In genomic region chr3:2870714-2871353, GRCh38 we compare ENCODE assay signal across 23 cellular contexts.
DNase-seq lines count a peak whose midpoint lies in the region; ATAC-seq, FAIRE-seq and TF ChIP-seq lines count a peak whose summit lies in the region.
"Had no signal": no experiment of that assay in that cellular context is flagged by ENCODE, and none has a peak within 500 bp of the region (broad histone marks: within the 10 kb centered on the region; RNA-seq: fewer than 3 reads in every experiment).

No MANE protein-coding gene starts in this region.

- intact Hi-C loops in mucosa of descending colon (cut with DNase I, micrococcal nuclease) = no loop called here

- no peak for TF ChIP-seq CTCF in mucosa of descending colon (IDR thresholded peaks at IDR 0.05)

- no peaks in the 10 kb centered on the region for H3K36me3 ChIP-seq in mucosa of descending colon (ENCODE audit: low read depth)
- H3K36me3 ChIP-seq: right atrium auricular region, thyroid gland had no signal

- FAIRE-seq in urothelium cell line (lab: Jason Lieb, UNC) = no peak
- FAIRE-seq: G401.6, K562 had no signal

- H3K9me3 ChIP-seq in mucosa of descending colon = no peaks in the 10 kb centered on the region
- H3K9me3 ChIP-seq: right atrium auricular region, thyroid gland had no signal

- ATAC-seq in HG03442 (IDR thresholded peaks at IDR 0.05; ENCODE audit: unreplicated experiment) = peak; percentile 46
- peak; percentile 68 for ATAC-seq in mucosa of descending colon
- ATAC-seq in esophagus mucosa = no peak
- ATAC-seq: activated CD4-positive, alpha-beta T cell treated with anti-CD3 and anti-CD28 coated beads for 36 hours; K562; T-helper 17 cell had no signal

- H3K4me1 ChIP-seq in mucosa of descending colon (ENCODE audit: low read depth) = no peaks in the 10 kb centered on the region
- H3K4me1 ChIP-seq: right atrium auricular region, thyroid gland had no signal

- DNase-seq in cerebellar cortex (ENCODE audit: low spot score) (peak; percentile 34), mucosa of descending colon (no peak), urothelium cell line (ENCODE audit: low spot score) (peak; percentile 4), NCI-H1417 (lab: John Stamatoyannopoulos, UW) (no peak), epidermal melanocyte (ENCODE audit: insufficient read length, low spot score) (no peak)
- DNase-seq: activated CD4-positive, alpha-beta T cell treated with anti-CD3 and anti-CD28 coated beads for 36 hours; activated CD8-positive, alpha-beta memory T cell treated with anti-CD3 and anti-CD28 coated beads for 24 hours; activated gamma-delta T cell; activated T-cell treated with anti-CD3 and anti-CD28 coated beads, Interleukin-2, amount 50 U/mL, for 1 hour; CD4-positive, CD25-positive, alpha-beta regulatory T cell; DMS 273 treated with DMSO at 0.1 percent for 48 hours; MM.1S; naive B cell; NCI-H1436; NCI-H524 treated with DMSO at 0.1 percent for 48 hours; T-helper 17 cell; thyroid gland had no signal

- no peak overlapping the region for H3K4me3 ChIP-seq in mucosa of descending colon
- H3K4me3 ChIP-seq: K562, right atrium auricular region, SK-N-MC, thyroid gland had no signal

Comparison
In these comparisons a context has a peak if more than half of its experiments do, and no peak if none do; other contexts are left out.
1. DNase-seq: peak in cerebellar cortex (single experiment) and urothelium cell line (single experiment); none in mucosa of descending colon (0 of 3), NCI-H1417 (0 of 3) and epidermal melanocyte (single experiment).